In the genomic region with DNA sequence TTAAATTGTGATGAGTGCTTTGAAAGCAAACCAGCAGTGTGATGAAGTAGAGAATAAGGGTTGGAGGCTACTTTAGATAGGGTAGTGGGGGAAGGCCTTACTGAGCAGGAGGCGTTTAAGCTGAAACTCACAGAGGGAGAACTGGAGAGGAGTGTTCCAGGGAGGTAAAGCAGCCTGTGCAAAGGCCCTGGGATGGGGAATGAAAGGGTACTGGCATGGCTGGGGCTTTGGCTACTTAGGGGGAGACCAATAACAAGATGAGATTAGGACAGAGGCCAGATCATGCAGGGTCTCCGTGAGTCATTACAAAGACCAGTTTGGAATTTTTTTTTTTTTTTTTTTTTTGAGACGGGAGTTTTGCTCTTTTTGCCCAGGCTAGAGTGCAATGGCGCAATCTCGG, we compare ENCODE assay signal across 9 cellular contexts. TPM values are rescaled to one million over a fixed set of nuclear protein-coding genes. Genes with fewer than 3 reads are reported as not detected.
DNase-seq lines count a peak whose midpoint lies in the region; ATAC-seq and TF ChIP-seq lines count a peak whose summit lies in the region.
"Had no signal": no experiment of that assay in that cellular context is flagged by ENCODE, and none has a peak within 500 bp of the region (broad histone marks: within the 10 kb centered on the region; RNA-seq: fewer than 3 reads in every experiment).

No MANE protein-coding gene starts in this region.

- H3K27me3 Mint-ChIP-seq in osteocyte (ENCODE audit: unreplicated experiment) = no peaks in the 10 kb centered on the region

- intact Hi-C loops in vagina (cut with DNase I) = loop anchor here (5.0 kb wide), 1 partner anchor 66 kb away; no protein-coding TSS in a partner anchor

- H3K27me3 ChIP-seq in DND-41 (ENCODE audit: insufficient read depth, low read length, poor library complexity) = no peaks in the 10 kb centered on the region
- H3K27me3 ChIP-seq in NT2/D1 (ENCODE audit: insufficient read depth, insufficient read length) = no peaks in the 10 kb centered on the region
- no peaks in the 10 kb centered on the region for H3K27me3 ChIP-seq in duodenal mucosa (ENCODE audit: control insufficient read depth in 1 of 2, insufficient read depth in 2 of 2, low read length in 2 of 2)
- no peaks in the 10 kb centered on the region for H3K27me3 ChIP-seq in vagina

- peaks cover 59% of the 10 kb centered on the region for H3K4me1 Mint-ChIP-seq in osteocyte (ENCODE audit: unreplicated experiment)

- DNase-seq in DND-41 = no peak
- DNase-seq in NT2/D1 (ENCODE audit: low read depth, low spot score) = no peak
- DNase-seq in osteocyte (ENCODE audit: extremely low spot score, unreplicated experiment) = no peak
- no peak for DNase-seq in hepatic stellate cell (ENCODE audit: low spot score)
- DNase-seq in vagina (ENCODE audit: extremely low spot score in 2 of 2) = no peak
- DNase-seq: Right ventricle myocardium superior had no signal

- H2AFZ ChIP-seq in DND-41 (ENCODE audit: low read depth, low read length) = no peak overlapping the region

- H3K9ac ChIP-seq in DND-41 (ENCODE audit: low read depth, low read length) (peak overlapping the region; percentile 81), NT2/D1 (ENCODE audit: insufficient read length, low read depth) (no peak overlapping the region), duodenal mucosa (ENCODE audit: low read depth in 1 of 2, low read length in 2 of 2) (peak overlapping the region in 1 of 2 donors; percentile 9)

- H3K36me3 ChIP-seq in DND-41 (ENCODE audit: insufficient read depth, low read length) (peaks cover 14% of the 10 kb centered on the region), NT2/D1 (ENCODE audit: insufficient read depth, insufficient read length, low read length) (peaks cover 29% of the 10 kb centered on the region), duodenal mucosa (ENCODE audit: control insufficient read depth in 1 of 2, insufficient read depth in 2 of 2, low read length in 2 of 2) (peaks cover 0 to 3% of the 10 kb centered on the region in 2 donors), vagina (no peaks in the 10 kb centered on the region)

- H3K9me3 ChIP-seq in DND-41 (ENCODE audit: insufficient read depth, low read length, severe bottlenecking) (no peaks in the 10 kb centered on the region), NT2/D1 (ENCODE audit: insufficient read depth, low read length) (no peaks in the 10 kb centered on the region), duodenal mucosa (ENCODE audit: control insufficient read depth in 1 of 2, low read length in 2 of 2) (no peaks in the 10 kb centered on the region), vagina (no peaks in the 10 kb centered on the region)

- H3K4me1 ChIP-seq in DND-41 (ENCODE audit: insufficient read depth, low read length) (peaks cover 48% of the 10 kb centered on the region), NT2/D1 (ENCODE audit: insufficient read depth, insufficient read length) (no peaks in the 10 kb centered on the region), duodenal mucosa (ENCODE audit: control insufficient read depth in 1 of 2, insufficient read depth in 2 of 2, low read length in 2 of 2) (peaks cover 37 to 52% of the 10 kb centered on the region in 2 donors), vagina (peaks cover 56% of the 10 kb centered on the region)

- H3K27ac Mint-ChIP-seq in osteocyte (ENCODE audit: unreplicated experiment) = no peak overlapping the region

- peak overlapping the region; percentile 91 for H3K4me2 ChIP-seq in DND-41 (ENCODE audit: insufficient read depth, low read length)

- H4K20me1 ChIP-seq in DND-41 (ENCODE audit: insufficient read depth, low read length) = peaks cover 41% of the 10 kb centered on the region

- TF ChIP-seq CTCF in DND-41 (IDR thresholded peaks at IDR 0.05; ENCODE audit: borderline replicate concordance, extremely low read depth, low read length, poor library complexity, severe bottlenecking) (no peak), osteocyte (IDR thresholded peaks at IDR 0.05) (no peak), vagina (IDR thresholded peaks at IDR 0.05) (no peak)

- H3K79me2 ChIP-seq in DND-41 (ENCODE audit: insufficient read depth, low read length) = peaks cover 59% of the 10 kb centered on the region

- H3K36me3 Mint-ChIP-seq in osteocyte (ENCODE audit: unreplicated experiment) = peaks cover 4% of the 10 kb centered on the region

- no peak for TF ChIP-seq POLR2A in vagina (IDR thresholded peaks at IDR 0.05)

- peak overlapping the region; percentile 29; the same call in 1 of the 2 replicates for H3K27ac ChIP-seq in DND-41 (ENCODE audit: low read length)
- H3K27ac ChIP-seq in duodenal mucosa (ENCODE audit: low read depth, low read length) = no peak overlapping the region
- no peak overlapping the region for H3K27ac ChIP-seq in vagina

- H3K4me3 Mint-ChIP-seq in osteocyte (ENCODE audit: unreplicated experiment) = peak overlapping the region; percentile 96

- ATAC-seq in DND-41 (ENCODE audit: insufficient read depth, low read depth) (no peak), GM21619 (IDR thresholded peaks at IDR 0.05; ENCODE audit: unreplicated experiment) (no peak), HG03469 (IDR thresholded peaks at IDR 0.05; ENCODE audit: unreplicated experiment) (no peak)

- no peaks in the 10 kb centered on the region for H3K9me3 Mint-ChIP-seq in osteocyte (ENCODE audit: unreplicated experiment)

- H3K4me3 ChIP-seq in DND-41 (ENCODE audit: low read depth in 1 of 2, low read length in 2 of 2) (peak overlapping the region; percentile 76 to 77; a peak in 3 of 4 replicates), NT2/D1 (ENCODE audit: insufficient read length, low read depth) (peak overlapping the region; percentile 97), duodenal mucosa (ENCODE audit: low read depth in 1 of 2, low read length in 2 of 2) (peak overlapping the region; percentile 95), vagina (peak overlapping the region in 1 of 2 donors; percentile 84)

RNA-seq across cellular contexts. Expression of a gene that starts 1.1 kb away (rescaled TPM):
- total RNA-seq in osteocyte (79.5 and 86.0 TPM in 2 replicates), vagina (60.4 TPM)

RNA-seq across cellular contexts. Expression of a gene that starts 51.1 kb away (rescaled TPM):
- 77.5 and 101 TPM in 2 replicates for total RNA-seq in osteocyte
- 155 TPM for total RNA-seq in vagina
